8 cellular contexts compared by ENCODE assay signal in genomic region chr9:1939926-1940368, GRCh38.
A peak's percentile ranks its signal among the peaks of the same experiment; 100 is the strongest.
DNase-seq lines count a peak whose midpoint lies in the region; ATAC-seq, FAIRE-seq and TF ChIP-seq lines count a peak whose summit lies in the region.

No MANE protein-coding gene starts in this region.

- no peak for FAIRE-seq in bronchial epithelial cell (lab: Jason Lieb, UNC)

- POLR2A ChIA-PET in naive thymus-derived CD8-positive, alpha-beta T cell (lab: Charles Lee), result no interaction called here

- H3K36me3 Mint-ChIP-seq in naive thymus-derived CD8-positive, alpha-beta T cell, result no peaks in the 10 kb centered on the region

- DNase-seq in NK-92 treated with Interleukin-12 subunit alpha and Interleukin-12 subunit beta, amount 100 ng/mL, for 24 hours (lab: John Stamatoyannopoulos, UW), result peak; percentile 4
- DNase-seq in NK-92 (lab: John Stamatoyannopoulos, UW; ENCODE audit: unreplicated experiment) (no peak), HT-29 (ENCODE audit: low spot score) (peak; percentile 26), RKO (ENCODE audit: low spot score) (peak; percentile 4), bronchial epithelial cell (ENCODE audit: low read depth) (peak; percentile 36), UCSD-AML1 (lab: John Stamatoyannopoulos, UW; ENCODE audit: unreplicated experiment) (no peak)
- DNase-seq in naive thymus-derived CD8-positive, alpha-beta T cell, result peak in 6 of 10 donors; percentile 5 to 43 (median 17)

- H3K4me3 Mint-ChIP-seq in naive thymus-derived CD8-positive, alpha-beta T cell, result no peak overlapping the region

- H3K27me3 ChIP-seq in bronchial epithelial cell (ENCODE audit: control insufficient read depth, insufficient read depth, low read length), result no peaks in the 10 kb centered on the region

- H3K4me1 Mint-ChIP-seq in naive thymus-derived CD8-positive, alpha-beta T cell, result peaks cover 0 to 5% (median 2%) of the 10 kb centered on the region in 4 donors

- peak; percentile 89 for ATAC-seq in GM21619 (IDR thresholded peaks at IDR 0.05; ENCODE audit: unreplicated experiment)
- ATAC-seq in naive thymus-derived CD8-positive, alpha-beta T cell, result peak; percentile 50 to 66

- H3K9me3 Mint-ChIP-seq in naive thymus-derived CD8-positive, alpha-beta T cell, result no peaks in the 10 kb centered on the region

- TF ChIP-seq CTCF in bronchial epithelial cell (IDR thresholded peaks at IDR 0.05; ENCODE audit: insufficient read depth, low read length, severe bottlenecking), result peak; percentile 78

- no peak overlapping the region for H3K4me3 ChIP-seq in bronchial epithelial cell (ENCODE audit: low read depth, low read length)

- no peaks in the 10 kb centered on the region for H3K36me3 ChIP-seq in bronchial epithelial cell (ENCODE audit: control insufficient read depth, insufficient read depth, low read length)

- no peak overlapping the region for H3K27ac Mint-ChIP-seq in naive thymus-derived CD8-positive, alpha-beta T cell

- H3K27me3 Mint-ChIP-seq in naive thymus-derived CD8-positive, alpha-beta T cell, result peaks cover 0 to 9% (median 4%) of the 10 kb centered on the region in 5 donors

Comparison
In these comparisons a context has a peak if more than half of its experiments do, and no peak if none do; other contexts are left out.
1. DNase-seq: peak in NK-92 treated with Interleukin-12 subunit alpha and Interleukin-12 subunit beta, amount 100 ng/mL, for 24 hours (single experiment), HT-29 (single experiment), RKO (single experiment), bronchial epithelial cell (single experiment) and naive thymus-derived CD8-positive, alpha-beta T cell (6 of 10); none in NK-92 (single experiment) and UCSD-AML1 (single experiment).